ENCODE assay signal across 26 cellular contexts in genomic region chr6:138897031-138897430, GRCh38.
"Had no signal": no experiment of that assay in that cellular context is flagged by ENCODE, and none has a peak within 500 bp of the region (broad histone marks: within the 10 kb centered on the region; RNA-seq: fewer than 3 reads in every experiment).

No MANE protein-coding gene starts in this region.

- DNase-seq: activated CD4-positive, alpha-beta memory T cell treated with anti-CD3 and anti-CD28 coated beads for 36 hours; activated CD4-positive, alpha-beta T cell treated with anti-CD3 and anti-CD28 coated beads for 36 hours; activated CD4-positive, alpha-beta T cell treated with anti-CD3 and anti-CD28 coated beads, Interleukin-2, amount 10 ng/mL, durations not matched to agents 24 days and 14 days; activated CD4-positive, CD25-positive, alpha-beta regulatory T cell; activated CD4-positive, CD25-positive, alpha-beta regulatory T cell treated with anti-CD3 and anti-CD28 coated beads, Interleukin-2, amount 50 U/mL, for 72 hours; activated CD8-positive, alpha-beta memory T cell treated with anti-CD3 and anti-CD28 coated beads, Interleukin-2, amount 10 ng/mL, durations not matched to agents 7 days and 5 days; activated CD8-positive, alpha-beta memory T cell treated with anti-CD3 and anti-CD28 coated beads, Interleukin-2, amount 50 U/mL, for 4 hours; activated CD8-positive, alpha-beta T cell treated with anti-CD3 and anti-CD28 coated beads, Interleukin-2, amount 10 ng/mL, durations not matched to agents 7 days and 5 days; activated effector memory CD4-positive, alpha-beta T cell treated with anti-CD3 and anti-CD28 coated beads, Interleukin-2, amount 50 U/mL, for 16 hours; activated naive CD4-positive, alpha-beta T cell treated with anti-CD3 and anti-CD28 coated beads for 36 hours; activated naive CD8-positive, alpha-beta T cell treated with anti-CD3 and anti-CD28 coated beads for 36 hours; activated naive CD8-positive, alpha-beta T cell treated with anti-CD3 and anti-CD28 coated beads, Interleukin-2, amount 50 U/mL, for 24 hours; activated T-cell treated with anti-CD3 and anti-CD28 coated beads, Interleukin-2, amount 50 U/mL, for 1 hour; activated T-cell treated with anti-CD3 and anti-CD28 coated beads, Interleukin-2, amount 50 U/mL, for 48 hours; adrenal gland; amygdala; aorta; body of pancreas; caudate nucleus; cortex of kidney; dermis blood vessel endothelial cell; effector CD4-positive, alpha-beta T cell; effector memory CD8-positive, alpha-beta T cell; esophagus squamous epithelium; foreskin fibroblast; T-helper 2 cell had no signal

- ATAC-seq: activated CD4-positive, alpha-beta T cell treated with anti-CD3 and anti-CD28 coated beads for 36 hours; activated CD8-positive, alpha-beta memory T cell treated with anti-CD3 and anti-CD28 coated beads, Interleukin-2, amount 10 ng/mL, durations not matched to agents 7 days and 5 days; activated CD8-positive, alpha-beta T cell treated with anti-CD3 and anti-CD28 coated beads, Interleukin-2, amount 10 ng/mL, durations not matched to agents 7 days and 5 days; activated naive CD8-positive, alpha-beta T cell treated with anti-CD3 and anti-CD28 coated beads, Interleukin-2, amount 50 U/mL, for 24 hours; body of pancreas; effector memory CD8-positive, alpha-beta T cell had no signal

- H3K4me3 ChIP-seq: adrenal gland, body of pancreas, esophagus squamous epithelium had no signal
